ENCODE assay signal across 10 cellular contexts in genomic region chr4:183411291-183411861, GRCh38. TPM values are rescaled to one million over a fixed set of nuclear protein-coding genes. Genes with fewer than 3 reads are reported as not detected.
DNase-seq lines count a peak whose midpoint lies in the region; ATAC-seq and TF ChIP-seq lines count a peak whose summit lies in the region.
"Had no signal": no experiment of that assay in that cellular context is flagged by ENCODE, and none has a peak within 500 bp of the region (broad histone marks: within the 10 kb centered on the region; RNA-seq: fewer than 3 reads in every experiment).

No MANE protein-coding gene starts in this region.

- CTCF ChIA-PET in PC-9 (lab: Charles Lee), result no interaction called here

- H3K79me2 ChIP-seq in PC-9 (ENCODE audit: low read depth), result no peaks in the 10 kb centered on the region

- intact Hi-C loops in PC-9 (cut with micrococcal nuclease; ENCODE audit: unreplicated experiment), result no loop called here

- peaks cover 4% of the 10 kb centered on the region; the same call in 1 of the 2 replicates for H3K4me1 ChIP-seq in PC-9 (replicated peaks; ENCODE audit: insufficient read depth)

- no peak overlapping the region for H3K4me3 ChIP-seq in epithelial cell of esophagus (ENCODE audit: low read length)
- no peak overlapping the region for H3K4me3 ChIP-seq in PC-9

- no peak overlapping the region for H3K27ac ChIP-seq in PC-9

- ATAC-seq in GM18498 (IDR thresholded peaks at IDR 0.05; ENCODE audit: unreplicated experiment), result peak; percentile 45
- ATAC-seq in GM21529 (IDR thresholded peaks at IDR 0.05; ENCODE audit: unreplicated experiment), result peak; percentile 65
- peak; percentile 67 for ATAC-seq in HG03175 (IDR thresholded peaks at IDR 0.05; ENCODE audit: unreplicated experiment)
- ATAC-seq in GM21717 (IDR thresholded peaks at IDR 0.05; ENCODE audit: unreplicated experiment), result no peak

- no peaks in the 10 kb centered on the region for H3K9me3 ChIP-seq in PC-9 (ENCODE audit: insufficient read depth, low read depth)

- H3K9me2 ChIP-seq in PC-9 (ENCODE audit: insufficient read depth), result no peaks in the 10 kb centered on the region

- H3F3A ChIP-seq in PC-9 (ENCODE audit: insufficient read depth, low read depth), result no peaks in the 10 kb centered on the region

- POLR2A ChIA-PET in PC-9 (lab: Charles Lee; ENCODE audit: unreplicated experiment), result no interaction called here

- DNase-seq in epithelial cell of esophagus (ENCODE audit: low read depth) (peak; percentile 71), PC-9 (no peak), DMS53 treated with DMSO at 0.1 percent for 48 hours (lab: John Stamatoyannopoulos, UW; ENCODE audit: unreplicated experiment) (no peak)
- no peak for DNase-seq in stimulated activated CD4-positive, alpha-beta T cell treated with anti-CD3 and anti-CD28 coated beads, Interleukin-1b, Interleukin-23, amount 100 ng/mL, for 48 hours
- DNase-seq: activated gamma-delta T cell, nucleus accumbens had no signal

- H3K36me3 ChIP-seq in PC-9 (ENCODE audit: low read depth), result no peaks in the 10 kb centered on the region

- H2AFZ ChIP-seq in PC-9, result no peak overlapping the region

- H3K27me3 ChIP-seq in PC-9 (ENCODE audit: insufficient read depth, low read depth), result no peaks in the 10 kb centered on the region

- H3K4me2 ChIP-seq in PC-9, result no peak overlapping the region

- H4K20me1 ChIP-seq in PC-9 (ENCODE audit: insufficient read depth), result no peaks in the 10 kb centered on the region

- TF ChIP-seq CTCF in epithelial cell of esophagus (IDR thresholded peaks at IDR 0.05; ENCODE audit: insufficient read depth, low read depth, low read length, missing control alignments), result no peak
- no peak for TF ChIP-seq CTCF in PC-9 (conservative IDR thresholded peaks at IDR 0.05)

- no TSS peak for BruUV-seq in PC-9 (replicated peaks; lab: Mats Ljungman, UMichigan)

RNA-seq across cellular contexts. Expression of gene CDKN2AIP, which starts 33.1 kb away (rescaled TPM):
- total RNA-seq in PC-9 (2021), result 7.7 and 8.7 TPM in 2 replicates
